Comparison of ENCODE assay signal across 16 cellular contexts in genomic region chr4:94344457-94344856, GRCh38. TPM values are rescaled to one million over a fixed set of nuclear protein-coding genes. Genes with fewer than 3 reads are reported as not detected.
DNase-seq lines count a peak whose midpoint lies in the region; ATAC-seq and TF ChIP-seq lines count a peak whose summit lies in the region.
"Had no signal": no experiment of that assay in that cellular context is flagged by ENCODE, and none has a peak within 500 bp of the region (broad histone marks: within the 10 kb centered on the region; RNA-seq: fewer than 3 reads in every experiment).

No MANE protein-coding gene starts in this region.

- H3K4me1 ChIP-seq in HCT116 (ENCODE audit: control insufficient read depth in 1 of 2, insufficient read depth in 2 of 2, low read length in 2 of 2), result 0 out of 4 replicates have a peak, but pooled peaks cover 0 to 3% of the 10 kb centered on the region in 2 experiments
- H3K4me1 ChIP-seq in mesendoderm (ENCODE audit: control insufficient read depth, low read depth, low read length), result no peaks in the 10 kb centered on the region
- H3K4me1 ChIP-seq: BLaER1 had no signal

- no peak for ATAC-seq in HCT116
- ATAC-seq in WTC11, result peak; percentile 85
- ATAC-seq in HG02885 (IDR thresholded peaks at IDR 0.05; ENCODE audit: poor library complexity, unreplicated experiment), result no peak
- no peak for ATAC-seq in GM18867 (IDR thresholded peaks at IDR 0.05; ENCODE audit: unreplicated experiment)

- DNase-seq in CD14-positive monocyte (ENCODE audit: low spot score) (no peak), HCT116 (ENCODE audit: low read depth, low spot score) (no peak), WTC11 (ENCODE audit: low spot score) (no peak), mesendoderm (peak; percentile 53)
- no peak for DNase-seq in stimulated activated naive CD4-positive, alpha-beta T cell treated with Interleukin-2 at 50 U/mL for 16 hours (lab: John Stamatoyannopoulos, UW)
- DNase-seq: 8988T; Calu3; CD4-positive, CD25-positive, alpha-beta regulatory T cell; DMS 273 treated with DMSO at 0.1 percent for 48 hours had no signal

- no peaks in the 10 kb centered on the region for H3K9me3 ChIP-seq in HCT116 (ENCODE audit: control insufficient read depth in 1 of 2, insufficient read depth in 1 of 2, low read depth in 1 of 2, low read length in 2 of 2)
- H3K9me3 ChIP-seq: BLaER1 had no signal

- no peak overlapping the region for H3K4ac ChIP-seq in mesendoderm (ENCODE audit: low read depth, low read length)

- H3K27me3 Mint-ChIP-seq in CD14-positive monocyte (ENCODE audit: low read depth in 3 of 3), result peaks cover 0 to 2% (median 2%) of the 10 kb centered on the region in 3 donors
- no peaks in the 10 kb centered on the region for H3K27me3 Mint-ChIP-seq in WTC11 (ENCODE audit: low read depth)
- H3K27me3 Mint-ChIP-seq: CD4-positive, CD25-positive, alpha-beta regulatory T cell; IgD-negative memory B cell had no signal

- H3K27ac ChIP-seq in HCT116 (ENCODE audit: low read depth, low read length), result no peak overlapping the region
- no peak overlapping the region for H3K27ac ChIP-seq in mesendoderm (ENCODE audit: low read depth, low read length)
- H3K27ac ChIP-seq: BLaER1 had no signal

- H3K36me3 Mint-ChIP-seq in CD14-positive monocyte (no peaks in the 10 kb centered on the region), WTC11 (no peaks in the 10 kb centered on the region)
- H3K36me3 Mint-ChIP-seq: CD4-positive, CD25-positive, alpha-beta regulatory T cell; IgD-negative memory B cell had no signal

- no peak overlapping the region for H3K23ac ChIP-seq in mesendoderm (ENCODE audit: low read length)

- no peaks in the 10 kb centered on the region for H3K79me1 ChIP-seq in mesendoderm (ENCODE audit: low read length)

- H3K4me1 Mint-ChIP-seq in CD14-positive monocyte (peaks cover 39% of the 10 kb centered on the region), WTC11 (no peaks in the 10 kb centered on the region)

- RAD21 ChIA-PET in HCT116 (lab: Charles Lee; ENCODE audit: low non-redundant PET in 1 of 2, low total read pairs in 2 of 2, uncharacterized antibody in 2 of 2, unreplicated experiment in 2 of 2), result interaction anchor here in 1 of 2 experiments (0.8 kb wide), 1 partner anchor 377 kb away, joined by 4 read pairs; no protein-coding TSS in a partner anchor

- TF ChIP-seq CTCF in CD14-positive monocyte (IDR thresholded peaks at IDR 0.05) (no peak), HCT116 (IDR thresholded peaks at IDR 0.05 in 2 of 3, conservative IDR thresholded peaks at IDR 0.05 in 1 of 3; ENCODE audit: borderline replicate concordance in 1 of 3, insufficient read depth in 1 of 3, low read depth in 2 of 3, low read length in 2 of 3) (0 out of 6 replicates have a peak, but pooled peaks of 1 of the 3 experiments have one; percentile 9), WTC11 (IDR thresholded peaks at IDR 0.05) (no peak)

- no peak overlapping the region for H3K56ac ChIP-seq in mesendoderm (ENCODE audit: low read length)

- CTCF ChIA-PET in HCT116 (lab: Charles Lee), result no interaction called here
- CTCF ChIA-PET in WTC11 (lab: Charles Lee), result interaction anchor here (0.7 to 1.5 kb wide), 7 partner anchors 10 to 781 kb away, joined by 3 to 6 read pairs (median 3); no protein-coding TSS in a partner anchor

- no peak overlapping the region for H2BK15ac ChIP-seq in mesendoderm (replicated peaks; ENCODE audit: low read depth)

- H3K4me2 ChIP-seq in HCT116 (ENCODE audit: low read length), result no peak overlapping the region
- H3K4me2 ChIP-seq in mesendoderm (ENCODE audit: low read length), result no peak overlapping the region
- H3K4me2 ChIP-seq: BLaER1 had no signal

- no peak for TF ChIP-seq POLR2A in HCT116 (IDR thresholded peaks at IDR 0.05; ENCODE audit: borderline replicate concordance, extremely low read depth, insufficient read depth, insufficient read length)

- H2BK5ac ChIP-seq in mesendoderm (ENCODE audit: low read length), result no peak overlapping the region

- H4K5ac ChIP-seq in mesendoderm (ENCODE audit: low read length), result peak overlapping the region; percentile 34

- H3K79me2 ChIP-seq in HCT116 (ENCODE audit: insufficient read depth, low read length), result no peaks in the 10 kb centered on the region
- no peaks in the 10 kb centered on the region for H3K79me2 ChIP-seq in mesendoderm (ENCODE audit: control insufficient read depth, insufficient read depth, low read length)

- H3K4me3 Mint-ChIP-seq in CD14-positive monocyte (no peak overlapping the region), WTC11 (no peak overlapping the region)
- H3K4me3 Mint-ChIP-seq: CD4-positive, CD25-positive, alpha-beta regulatory T cell; IgD-negative memory B cell had no signal

- H3K9ac ChIP-seq in HCT116 (ENCODE audit: low read length) (no peak overlapping the region), mesendoderm (ENCODE audit: low read length) (no peak overlapping the region)
- H3K9ac ChIP-seq: BLaER1 had no signal

- no peaks in the 10 kb centered on the region for H3K9me2 ChIP-seq in HCT116 (ENCODE audit: insufficient read depth)

- POLR2A ChIA-PET in HCT116 (lab: Charles Lee), result no interaction called here
- POLR2A ChIA-PET in WTC11 (lab: Charles Lee), result no interaction called here

- H2AFZ ChIP-seq in HCT116 (ENCODE audit: low read depth, low read length, poor library complexity, severe bottlenecking), result no peak overlapping the region

- H3K4me3 ChIP-seq in HCT116 (replicated peaks in 1 of 2; ENCODE audit: low read depth in 1 of 2, low read length in 2 of 2), result no peak overlapping the region
- no peak overlapping the region for H3K4me3 ChIP-seq in mesendoderm (ENCODE audit: low read length)
- H3K4me3 ChIP-seq: BLaER1 had no signal

- no peaks in the 10 kb centered on the region for H3K36me3 ChIP-seq in HCT116 (ENCODE audit: control insufficient read depth in 1 of 2, insufficient read depth in 2 of 2, low read length in 2 of 2)
- H3K36me3 ChIP-seq in mesendoderm (ENCODE audit: control insufficient read depth, insufficient read depth, low read length), result no peaks in the 10 kb centered on the region
- H3K36me3 ChIP-seq: BLaER1 had no signal

- peaks cover 0 to 5% (median 3%) of the 10 kb centered on the region in 7 donors for H3K9me3 Mint-ChIP-seq in CD14-positive monocyte
- no peaks in the 10 kb centered on the region for H3K9me3 Mint-ChIP-seq in WTC11
- H3K9me3 Mint-ChIP-seq: CD4-positive, CD25-positive, alpha-beta regulatory T cell; IgD-negative memory B cell had no signal

- no peak overlapping the region for H2BK120ac ChIP-seq in mesendoderm (ENCODE audit: low read depth, low read length)

- no CpG with 5 or more reads among the region's 5 CpGs for WGBS in mesendoderm (ENCODE audit: extremely low coverage, insufficient coverage, low lambda C conversion rate)

- intact Hi-C loops in CD14-positive monocyte (cut with micrococcal nuclease) (no loop called here), HCT116 (cut with micrococcal nuclease) (no loop called here)

- H4K8ac ChIP-seq in mesendoderm (ENCODE audit: low read depth, low read length), result no peak overlapping the region

- no peaks in the 10 kb centered on the region for H3K27me3 ChIP-seq in HCT116 (ENCODE audit: insufficient read depth, low read length)
- H3K27me3 ChIP-seq in mesendoderm (ENCODE audit: insufficient read depth, low read length, poor library complexity), result no peaks in the 10 kb centered on the region
- H3K27me3 ChIP-seq: BLaER1 had no signal

- H2AK5ac ChIP-seq in mesendoderm (ENCODE audit: low read length), result no peak overlapping the region

- 0 out of 2 replicates have a peak, but pooled peaks have one; percentile 6 for TF ChIP-seq RAD21 in HCT116 (IDR thresholded peaks at IDR 0.05; ENCODE audit: low read depth)

- BruUV-seq in HCT116 (replicated peaks; lab: Mats Ljungman, UMichigan), result no TSS peak

- H3K27ac Mint-ChIP-seq in CD14-positive monocyte (peak overlapping the region in 5 of 7 donors; percentile 2 to 54 (median 38)), WTC11 (no peak overlapping the region)
- H3K27ac Mint-ChIP-seq: CD4-positive, CD25-positive, alpha-beta regulatory T cell; IgD-negative memory B cell had no signal

- H3K18ac ChIP-seq in mesendoderm (ENCODE audit: low read length), result no peak overlapping the region

- no peaks in the 10 kb centered on the region for H4K20me1 ChIP-seq in HCT116 (ENCODE audit: insufficient read depth)
- H4K20me1 ChIP-seq: BLaER1 had no signal

TF ChIP-seq in HCT116, 20 proteins besides CTCF, POLR2A, EP300 and RAD21 (continues in another document):
- no peak for TF ChIP-seq YY1 (IDR thresholded peaks at IDR 0.05; ENCODE audit: extremely low read depth, insufficient replicate concordance, low read depth, low read length)

TF ChIP-seq in WTC11, 78 proteins besides CTCF, POLR2A, EP300 and RAD21 (continues in another document):
- no peak for TF ChIP-seq ZNF263 (CRISPR knock-in tag; IDR thresholded peaks at IDR 0.05; ENCODE audit: low read depth)
- no peak for TF ChIP-seq CDX4 (CRISPR knock-in tag; IDR thresholded peaks at IDR 0.05; ENCODE audit: borderline replicate concordance)
- TF ChIP-seq, protein P1, sequence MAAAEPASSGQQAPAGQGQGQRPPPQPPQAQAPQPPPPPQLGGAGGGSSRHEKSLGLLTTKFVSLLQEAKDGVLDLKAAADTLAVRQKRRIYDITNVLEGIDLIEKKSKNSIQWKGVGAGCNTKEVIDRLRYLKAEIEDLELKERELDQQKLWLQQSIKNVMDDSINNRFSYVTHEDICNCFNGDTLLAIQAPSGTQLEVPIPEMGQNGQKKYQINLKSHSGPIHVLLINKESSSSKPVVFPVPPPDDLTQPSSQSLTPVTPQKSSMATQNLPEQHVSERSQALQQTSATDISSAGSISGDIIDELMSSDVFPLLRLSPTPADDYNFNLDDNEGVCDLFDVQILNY (CRISPR knock-in tag; IDR thresholded peaks at IDR 0.05), result no peak
- no peak for TF ChIP-seq SMAD4 (CRISPR knock-in tag; IDR thresholded peaks at IDR 0.05)
- no peak for TF ChIP-seq KAT7 (CRISPR knock-in tag; IDR thresholded peaks at IDR 0.05; ENCODE audit: borderline replicate concordance)
- no peak for TF ChIP-seq NR1H2 (CRISPR knock-in tag; IDR thresholded peaks at IDR 0.05)
- TF ChIP-seq JAZF1 (CRISPR knock-in tag; IDR thresholded peaks at IDR 0.05), result no peak
- no peak for TF ChIP-seq ZMAT4 (CRISPR knock-in tag; IDR thresholded peaks at IDR 0.05)

RNA-seq across cellular contexts. Expression of gene HPGDS, which starts 1.8 kb away (rescaled TPM):
- polyA plus RNA-seq in CD14-positive monocyte, result under 1 TPM in 1 of 2 donors, not detected in 1; 0.30 TPM
- total RNA-seq in HCT116 (2021; ENCODE audit: unreplicated experiment) (not detected), WTC11 (2021) (not detected in 3 replicates)
- 0.04 TPM in 1 of 2 replicates, not detected in the other for polyA plus RNA-seq in HCT116 (2012)
- polyA plus RNA-seq in mesendoderm (2013, experiment 1 of 2), result not detected
- not detected for polyA plus RNA-seq in mesendoderm (2013, experiment 2 of 2)
- total RNA-seq: Calu3, Daoy, H4, HT-29 had no signal
- polyA plus RNA-seq: IgD-negative memory B cell had no signal
